Comparison of ENCODE assay signal across 8 cellular contexts in the genomic region with DNA sequence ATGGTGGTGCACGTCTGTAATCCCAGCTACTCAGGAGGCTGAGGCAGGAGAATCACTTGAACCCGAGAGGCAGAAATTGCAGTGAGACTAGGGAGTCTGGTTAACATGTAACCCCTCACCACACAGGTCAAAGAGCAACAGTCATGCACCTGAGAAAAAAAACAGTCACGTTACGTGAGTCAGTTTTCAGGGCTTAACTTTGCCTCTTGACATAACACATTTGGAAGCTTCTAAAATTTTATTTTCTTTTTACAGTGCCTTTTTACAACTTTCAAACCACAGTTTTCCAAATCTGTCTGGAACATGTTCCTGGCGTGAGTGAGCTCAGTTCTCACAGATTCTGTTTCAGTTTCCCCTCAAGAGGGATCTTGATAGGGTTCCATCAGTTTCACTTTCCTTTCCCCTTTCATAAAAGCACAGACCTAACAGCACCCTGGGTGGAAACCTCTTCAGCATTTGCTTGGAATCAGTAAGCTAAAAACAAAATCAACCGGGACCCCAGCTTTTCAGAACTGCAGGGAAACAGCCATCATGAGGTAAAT. TPM values are rescaled to one million over a fixed set of nuclear protein-coding genes. Genes with fewer than 3 reads are reported as not detected.
DNase-seq lines count a peak whose midpoint lies in the region; ATAC-seq and TF ChIP-seq lines count a peak whose summit lies in the region.

No MANE protein-coding gene starts in this region.

- peak; percentile 58 for DNase-seq in activated CD8-positive, alpha-beta memory T cell treated with anti-CD3 and anti-CD28 coated beads, Interleukin-2, amount 10 ng/mL, durations not matched to agents 7 days and 5 days
- no peak for DNase-seq in activated CD8-positive, alpha-beta memory T cell treated with anti-CD3 and anti-CD28 coated beads for 24 hours
- DNase-seq in Panc1 (ENCODE audit: low read depth, low spot score): no peak
- peak; percentile 12 to 38 for DNase-seq in memory B cell (ENCODE audit: low spot score in 2 of 2)
- DNase-seq in tibial artery: no peak
- no peak for DNase-seq in ecto neural progenitor cell (ENCODE audit: low spot score)

- H3K27ac ChIP-seq in Panc1 (ENCODE audit: low read length) (peak overlapping the region; percentile 80), cingulate gyrus (ENCODE audit: low read depth, low read length) (peak overlapping the region; percentile 78), tibial artery (peak overlapping the region; percentile 49 to 54)

- no TSS peak for BruUV-seq in Panc1 (replicated peaks; lab: Mats Ljungman, UMichigan)

- intact Hi-C loops in Panc1 (cut with micrococcal nuclease; ENCODE audit: unreplicated experiment): no loop called here
- intact Hi-C loops in tibial artery (cut with DNase I; ENCODE audit: low total_unique reads): no loop called here

- in situ Hi-C loops in Panc1 (cut with HindIII; ENCODE audit: low pct_unique_long_range_greater_than_20kb, low sequenced_read_pairs): no loop called here

- peaks cover 75% of the 10 kb centered on the region for H3K4me1 Mint-ChIP-seq in activated CD8-positive, alpha-beta memory T cell treated with anti-CD3 and anti-CD28 coated beads, Interleukin-2, amount 10 ng/mL, durations not matched to agents 7 days and 5 days
- peaks cover 44% of the 10 kb centered on the region for H3K4me1 Mint-ChIP-seq in memory B cell

- H3K9me3 ChIP-seq in Panc1 (ENCODE audit: control insufficient read depth, insufficient read depth, low read depth, low read length) (no peaks in the 10 kb centered on the region), tibial artery (no peaks in the 10 kb centered on the region)

- peak overlapping the region; percentile 94 for H3K27ac Mint-ChIP-seq in activated CD8-positive, alpha-beta memory T cell treated with anti-CD3 and anti-CD28 coated beads, Interleukin-2, amount 10 ng/mL, durations not matched to agents 7 days and 5 days
- H3K27ac Mint-ChIP-seq in memory B cell: peak overlapping the region; percentile 97

- peaks cover 8% of the 10 kb centered on the region for H3K27me3 Mint-ChIP-seq in activated CD8-positive, alpha-beta memory T cell treated with anti-CD3 and anti-CD28 coated beads, Interleukin-2, amount 10 ng/mL, durations not matched to agents 7 days and 5 days
- no peaks in the 10 kb centered on the region for H3K27me3 Mint-ChIP-seq in memory B cell

- TF ChIP-seq CTCF in Panc1 (IDR thresholded peaks at IDR 0.05) (no peak), tibial artery (IDR thresholded peaks at IDR 0.05) (no peak)

- peaks cover 85% of the 10 kb centered on the region for H3K36me3 Mint-ChIP-seq in activated CD8-positive, alpha-beta memory T cell treated with anti-CD3 and anti-CD28 coated beads, Interleukin-2, amount 10 ng/mL, durations not matched to agents 7 days and 5 days
- peaks cover 1% of the 10 kb centered on the region for H3K36me3 Mint-ChIP-seq in memory B cell

- POLR2A ChIA-PET in Panc1 (lab: Charles Lee): interaction anchor here (0.8 kb wide), 1 partner anchor 20 kb away, joined by 3 read pairs; no protein-coding TSS in a partner anchor

- peaks cover 41% of the 10 kb centered on the region for H3K4me1 ChIP-seq in Panc1 (ENCODE audit: control insufficient read depth, insufficient read depth, low read length)
- H3K4me1 ChIP-seq in tibial artery: peaks cover 0 to 60% (median 25%) of the 10 kb centered on the region in 4 donors

- peak; percentile 63 for ATAC-seq in activated CD8-positive, alpha-beta memory T cell treated with anti-CD3 and anti-CD28 coated beads, Interleukin-2, amount 10 ng/mL, durations not matched to agents 7 days and 5 days
- ATAC-seq in HG02938 (IDR thresholded peaks at IDR 0.05; ENCODE audit: unreplicated experiment): peak; percentile 50
- peak; percentile 37 for ATAC-seq in Panc1
- peak; percentile 55 for ATAC-seq in memory B cell (ENCODE audit: low read depth)

- H3K27me3 ChIP-seq in Panc1 (ENCODE audit: control insufficient read depth, insufficient read depth, low read length) (no peaks in the 10 kb centered on the region), tibial artery (no peaks in the 10 kb centered on the region)

- CTCF ChIA-PET in activated CD8-positive, alpha-beta memory T cell treated with anti-CD3 and anti-CD28 coated beads, Interleukin-2, amount 10 ng/mL, durations not matched to agents 7 days and 5 days (lab: Charles Lee): interaction anchor here (0.7 to 1.2 kb wide), 4 partner anchors 37 to 86 kb away, joined by 3 to 5 read pairs (median 4); no protein-coding TSS in a partner anchor
- CTCF ChIA-PET in Panc1 (lab: Charles Lee): no interaction called here

- H3K4me3 ChIP-seq in Panc1 (ENCODE audit: low read depth in 2 of 2, low read length in 2 of 2): peak overlapping the region; percentile 20 to 52
- H3K4me3 ChIP-seq in tibial artery: peak overlapping the region; percentile 37 to 48

- H3K4me3 Mint-ChIP-seq in activated CD8-positive, alpha-beta memory T cell treated with anti-CD3 and anti-CD28 coated beads, Interleukin-2, amount 10 ng/mL, durations not matched to agents 7 days and 5 days: peak overlapping the region; percentile 88
- peak overlapping the region; percentile 86 for H3K4me3 Mint-ChIP-seq in memory B cell

- no peaks in the 10 kb centered on the region for H3K9me3 Mint-ChIP-seq in activated CD8-positive, alpha-beta memory T cell treated with anti-CD3 and anti-CD28 coated beads, Interleukin-2, amount 10 ng/mL, durations not matched to agents 7 days and 5 days (ENCODE audit: low read depth)
- no peaks in the 10 kb centered on the region for H3K9me3 Mint-ChIP-seq in memory B cell

- H3K36me3 ChIP-seq in Panc1 (ENCODE audit: control insufficient read depth, insufficient read depth, low read length): no peaks in the 10 kb centered on the region
- no peaks in the 10 kb centered on the region for H3K36me3 ChIP-seq in tibial artery

RNA-seq across cellular contexts. Expression of gene IFIT3, which starts 4.4 kb away (rescaled TPM):
- total RNA-seq in activated CD8-positive, alpha-beta memory T cell treated with anti-CD3 and anti-CD28 coated beads, Interleukin-2, amount 10 ng/mL, durations not matched to agents 7 days and 5 days: 100 to 1,000 TPM in 1 of 2 experiments, 10 to 100 TPM in 1; 54.2 to 151 TPM
- 29.8 TPM for total RNA-seq in Panc1 (2021; ENCODE audit: unreplicated experiment)
- 5.2 TPM for polyA plus RNA-seq in Panc1 (2012; ENCODE audit: insufficient read length)

RNA-seq across cellular contexts. Expression of gene IFIT2, which starts 30.3 kb away (rescaled TPM):
- total RNA-seq in activated CD8-positive, alpha-beta memory T cell treated with anti-CD3 and anti-CD28 coated beads, Interleukin-2, amount 10 ng/mL, durations not matched to agents 7 days and 5 days: 10 to 100 TPM; 16.0 to 34.4 TPM
- 31.6 TPM for total RNA-seq in Panc1 (2021; ENCODE audit: unreplicated experiment)
- 6.9 TPM for polyA plus RNA-seq in Panc1 (2012; ENCODE audit: insufficient read length)

RNA-seq across cellular contexts. Expression of gene IFIT1B, which starts 45.7 kb away (rescaled TPM):
- total RNA-seq in activated CD8-positive, alpha-beta memory T cell treated with anti-CD3 and anti-CD28 coated beads, Interleukin-2, amount 10 ng/mL, durations not matched to agents 7 days and 5 days: under 1 TPM in 1 of 2 experiments, not detected in 1; 0.29 TPM
- total RNA-seq in Panc1 (2021; ENCODE audit: unreplicated experiment): not detected
- polyA plus RNA-seq in Panc1 (2012; ENCODE audit: insufficient read length): not detected

Comparison
In these comparisons a context has a peak if more than half of its experiments do, and no peak if none do; other contexts are left out.
1. DNase-seq: peak in activated CD8-positive, alpha-beta memory T cell treated with anti-CD3 and anti-CD28 coated beads, Interleukin-2, amount 10 ng/mL, durations not matched to agents 7 days and 5 days (single experiment) and memory B cell (2 of 2); none in activated CD8-positive, alpha-beta memory T cell treated with anti-CD3 and anti-CD28 coated beads for 24 hours (single experiment), Panc1 (single experiment), tibial artery (0 of 2) and ecto neural progenitor cell (single experiment).
2. Peak in every context shown above with its lines, with median percentiles within 50 percentile points of each other: ATAC-seq and H3K27ac ChIP-seq.